In genomic region chr13:48121733-48122132, GRCh38 we compare ENCODE assay signal across 23 cellular contexts. TPM values are rescaled to one million over a fixed set of nuclear protein-coding genes. Genes with fewer than 3 reads are reported as not detected.
DNase-seq lines count a peak whose midpoint lies in the region; ATAC-seq, FAIRE-seq and TF ChIP-seq lines count a peak whose summit lies in the region.
"Had no signal": no experiment of that assay in that cellular context is flagged by ENCODE, and none has a peak within 500 bp of the region (broad histone marks: within the 10 kb centered on the region; RNA-seq: fewer than 3 reads in every experiment).

No MANE protein-coding gene starts in this region.

- no peak for TF ChIP-seq CTCF in kidney (IDR thresholded peaks at IDR 0.05; ENCODE audit: borderline replicate concordance, extremely low read depth, insufficient read depth)
- TF ChIP-seq CTCF in nephron progenitor cell (IDR thresholded peaks at IDR 0.05): no peak
- TF ChIP-seq CTCF in tibial artery (IDR thresholded peaks at IDR 0.05): no peak
- no peak for TF ChIP-seq CTCF in OCI-LY7 (conservative IDR thresholded peaks at IDR 0.05; ENCODE audit: low read length)

- H3K27me3 Mint-ChIP-seq in nephron progenitor cell (ENCODE audit: low read depth, poor library complexity): peaks cover 9% of the 10 kb centered on the region
- H3K27me3 Mint-ChIP-seq: activated CD4-positive, alpha-beta T cell treated with anti-CD3 and anti-CD28 coated beads, Interleukin-2, amount 10 ng/mL, durations not matched to agents 7 days and 5 days; activated naive CD4-positive, alpha-beta T cell treated with anti-CD3 and anti-CD28 coated beads, Interleukin-2, amount 50 U/mL, for 24 hours; central memory CD8-positive, alpha-beta T cell had no signal

- no peaks in the 10 kb centered on the region for H3K9me2 ChIP-seq in OCI-LY7 (ENCODE audit: insufficient read depth, low read length)

- H3K9me3 ChIP-seq in kidney (ENCODE audit: control insufficient read depth in 1 of 2, low read length in 2 of 2) (no peaks in the 10 kb centered on the region), tibial artery (no peaks in the 10 kb centered on the region), OCI-LY7 (ENCODE audit: low read length) (no peaks in the 10 kb centered on the region)
- H3K9me3 ChIP-seq: gastrocnemius medialis, neutrophil had no signal

- H3K27ac ChIP-seq in kidney (ENCODE audit: low read depth in 2 of 2, low read length in 2 of 2): peak overlapping the region; percentile 47 to 70
- H3K27ac ChIP-seq in tibial artery: peak overlapping the region in 1 of 2 donors; percentile 36
- H3K27ac ChIP-seq in OCI-LY7 (ENCODE audit: low read depth, low read length, poor library complexity, severe bottlenecking): no peak overlapping the region
- H3K27ac ChIP-seq: gastrocnemius medialis, neutrophil, SK-N-MC, WERI-Rb-1 had no signal

- H3K4me3 Mint-ChIP-seq in nephron progenitor cell: no peak overlapping the region
- H3K4me3 Mint-ChIP-seq: activated CD4-positive, alpha-beta T cell treated with anti-CD3 and anti-CD28 coated beads, Interleukin-2, amount 10 ng/mL, durations not matched to agents 7 days and 5 days; activated naive CD4-positive, alpha-beta T cell treated with anti-CD3 and anti-CD28 coated beads, Interleukin-2, amount 50 U/mL, for 24 hours; central memory CD8-positive, alpha-beta T cell; T-helper 2 cell treated with Interferon-gamma antibody and Interleukin-4, amounts not matched to agents 5 μg/mL and 100 μg/mL, for 36 hours had no signal

- POLR2A ChIA-PET in OCI-LY7 (lab: Charles Lee): no interaction called here

- H3K36me3 ChIP-seq in kidney (ENCODE audit: control insufficient read depth in 1 of 2, insufficient read depth in 2 of 2, low read length in 2 of 2): no peaks in the 10 kb centered on the region
- no peaks in the 10 kb centered on the region for H3K36me3 ChIP-seq in tibial artery
- no peaks in the 10 kb centered on the region for H3K36me3 ChIP-seq in OCI-LY7 (ENCODE audit: insufficient read depth, low read length)
- H3K36me3 ChIP-seq: gastrocnemius medialis, neutrophil, WERI-Rb-1 had no signal

- BruUV-seq in OCI-LY7 (replicated peaks; lab: Mats Ljungman, UMichigan): no TSS peak

- H3K4me1 ChIP-seq in kidney (ENCODE audit: control insufficient read depth in 1 of 2, insufficient read depth in 1 of 2, low read depth in 1 of 2, low read length in 2 of 2) (peaks cover 29 to 33% of the 10 kb centered on the region in 2 donors), tibial artery (peaks cover 0 to 32% (median 16%) of the 10 kb centered on the region in 4 donors), OCI-LY7 (ENCODE audit: insufficient read depth, low read length, poor library complexity, severe bottlenecking) (no peaks in the 10 kb centered on the region)

- H2AFZ ChIP-seq in OCI-LY7 (ENCODE audit: low read length): no peak overlapping the region

- no peaks in the 10 kb centered on the region for H3K9me3 Mint-ChIP-seq in nephron progenitor cell
- H3K9me3 Mint-ChIP-seq: activated CD4-positive, alpha-beta T cell treated with anti-CD3 and anti-CD28 coated beads, Interleukin-2, amount 10 ng/mL, durations not matched to agents 7 days and 5 days; activated naive CD4-positive, alpha-beta T cell treated with anti-CD3 and anti-CD28 coated beads, Interleukin-2, amount 50 U/mL, for 24 hours; central memory CD8-positive, alpha-beta T cell; T-helper 2 cell treated with Interferon-gamma antibody and Interleukin-4, amounts not matched to agents 5 μg/mL and 100 μg/mL, for 36 hours had no signal

- H3K4me3 ChIP-seq in kidney (ENCODE audit: low read length in 2 of 2): no peak overlapping the region
- no peak overlapping the region for H3K4me3 ChIP-seq in tibial artery
- H3K4me3 ChIP-seq in OCI-LY7 (ENCODE audit: low read depth, low read length, poor library complexity, severe bottlenecking): no peak overlapping the region
- H3K4me3 ChIP-seq: gastrocnemius medialis, SK-N-MC had no signal

- intact Hi-C loops in Right ventricle myocardium inferior (cut with DNase I): loop anchor here (10.0 kb wide), 1 partner anchor 463 kb away; no protein-coding TSS in a partner anchor
- intact Hi-C loops in cardiac septum (cut with DNase I): no loop called here
- intact Hi-C loops in kidney (cut with DNase I): no loop called here
- intact Hi-C loops in tibial artery (cut with DNase I; ENCODE audit: low total_unique reads): loop anchor here (10.0 kb wide), 1 partner anchor 463 kb away; no protein-coding TSS in a partner anchor
- intact Hi-C loops in OCI-LY7 (cut with micrococcal nuclease; ENCODE audit: unreplicated experiment): loop anchor here (10.0 kb wide), 1 partner anchor 183 kb away; the partner anchor contains the start of gene RB1

- CTCF ChIA-PET in OCI-LY7 (lab: Charles Lee; ENCODE audit: unreplicated experiment): no interaction called here

- H3K27me3 ChIP-seq in tibial artery: no peaks in the 10 kb centered on the region
- H3K27me3 ChIP-seq: gastrocnemius medialis, neutrophil had no signal

- H3K9ac ChIP-seq in kidney (ENCODE audit: low read length in 2 of 2): no peak overlapping the region

- H3K27ac Mint-ChIP-seq in nephron progenitor cell: no peak overlapping the region
- H3K27ac Mint-ChIP-seq: activated CD4-positive, alpha-beta T cell treated with anti-CD3 and anti-CD28 coated beads, Interleukin-2, amount 10 ng/mL, durations not matched to agents 7 days and 5 days; activated naive CD4-positive, alpha-beta T cell treated with anti-CD3 and anti-CD28 coated beads, Interleukin-2, amount 50 U/mL, for 24 hours; T-helper 2 cell treated with Interferon-gamma antibody and Interleukin-4, amounts not matched to agents 5 μg/mL and 100 μg/mL, for 36 hours had no signal

- no peaks in the 10 kb centered on the region for H3K36me3 Mint-ChIP-seq in nephron progenitor cell (ENCODE audit: low read depth)
- H3K36me3 Mint-ChIP-seq: activated naive CD4-positive, alpha-beta T cell treated with anti-CD3 and anti-CD28 coated beads, Interleukin-2, amount 50 U/mL, for 24 hours had no signal

- no peaks in the 10 kb centered on the region for H4K20me1 ChIP-seq in OCI-LY7 (ENCODE audit: insufficient read depth, low read length)

- no peak for DNase-seq in Right ventricle myocardium inferior (ENCODE audit: missing footprints)
- no peak for DNase-seq in cardiac septum (ENCODE audit: low spot score)
- no peak for DNase-seq in kidney
- peak; percentile 8 for DNase-seq in nephron progenitor cell
- no peak for DNase-seq in tibial artery
- DNase-seq in GOT3 (lab: John Stamatoyannopoulos, UW): no peak
- no peak for DNase-seq in OCI-LY7 (ENCODE audit: low spot score)
- DNase-seq: 8988T; activated CD4-positive, alpha-beta T cell treated with anti-CD3 and anti-CD28 coated beads, Interleukin-2, amount 10 ng/mL, durations not matched to agents 7 days and 5 days; aorta; gastrocnemius medialis; GF-D8; KG1; NCI-H1436; NCI-H510A; WERI-Rb-1 had no signal

- no peaks in the 10 kb centered on the region for H3K79me2 ChIP-seq in OCI-LY7 (ENCODE audit: insufficient read depth, low read depth, low read length)

- no peak overlapping the region for H3K4me2 ChIP-seq in OCI-LY7 (ENCODE audit: low read length)

- H3K4me1 Mint-ChIP-seq in nephron progenitor cell: peaks cover 21% of the 10 kb centered on the region

- ATAC-seq in Right ventricle myocardium inferior (peak; percentile 72), GM21825 (IDR thresholded peaks at IDR 0.05; ENCODE audit: unreplicated experiment) (no peak)
- ATAC-seq: gastrocnemius medialis, left lobe of liver had no signal

- no peak for FAIRE-seq in kidney (lab: Jason Lieb, UNC)

RNA-seq across cellular contexts. Expression of gene MED4, which starts 26.8 kb away (rescaled TPM):
- total RNA-seq in Right ventricle myocardium inferior (42.2 TPM), cardiac septum (39.6 TPM), kidney (50.8 TPM), OCI-LY7 (2022) (53.1 and 57.0 TPM in 2 replicates)
- polyA plus RNA-seq in kidney (ENCODE audit: insufficient read depth, low read depth, low replicate concordance): 54.3 TPM
- total RNA-seq in OCI-LY7 (2014; rRNA removed; shearing (Covaris generic)): 25.2 and 31.1 TPM in 2 replicates

Comparison
In these comparisons a context has a peak if more than half of its experiments do, and no peak if none do; other contexts are left out.
1. intact Hi-C loops: an anchor here in Right ventricle myocardium inferior (10.0 kb wide), tibial artery (10.0 kb wide) and OCI-LY7 (10.0 kb wide); none called in cardiac septum and kidney.